ENCODE assay signal across 6 cellular contexts in the genomic region with DNA sequence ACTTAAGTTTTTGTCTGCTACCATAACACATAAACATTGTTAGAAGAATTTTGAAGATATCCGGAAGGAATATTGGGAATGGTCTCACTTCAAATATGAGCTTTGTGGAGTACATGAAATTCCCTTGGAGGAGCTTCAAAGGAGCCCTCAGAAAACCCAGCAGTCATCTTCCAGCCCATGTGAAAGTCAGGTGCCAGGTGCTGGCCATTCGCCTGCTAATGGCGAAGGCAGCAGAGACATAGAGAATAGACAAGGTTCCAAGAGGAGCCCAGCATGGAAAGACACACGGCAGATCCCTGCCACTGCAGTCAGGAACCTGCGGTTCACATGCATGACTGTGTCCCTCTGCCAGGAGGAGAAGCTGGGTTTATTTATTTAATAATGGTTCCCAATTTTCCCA.
"Had no signal": no experiment of that assay in that cellular context is flagged by ENCODE, and none has a peak within 500 bp of the region (broad histone marks: within the 10 kb centered on the region; RNA-seq: fewer than 3 reads in every experiment).

No MANE protein-coding gene starts in this region.

- DNase-seq: GM23248, GOT3, H9, HCEC 1CT, KBM-7 had no signal

- H3K27ac ChIP-seq: GM23248, KMS-11 had no signal

- H3K4me3 ChIP-seq: GM23248 had no signal
